2 cellular contexts compared by ENCODE assay signal in the genomic region with DNA sequence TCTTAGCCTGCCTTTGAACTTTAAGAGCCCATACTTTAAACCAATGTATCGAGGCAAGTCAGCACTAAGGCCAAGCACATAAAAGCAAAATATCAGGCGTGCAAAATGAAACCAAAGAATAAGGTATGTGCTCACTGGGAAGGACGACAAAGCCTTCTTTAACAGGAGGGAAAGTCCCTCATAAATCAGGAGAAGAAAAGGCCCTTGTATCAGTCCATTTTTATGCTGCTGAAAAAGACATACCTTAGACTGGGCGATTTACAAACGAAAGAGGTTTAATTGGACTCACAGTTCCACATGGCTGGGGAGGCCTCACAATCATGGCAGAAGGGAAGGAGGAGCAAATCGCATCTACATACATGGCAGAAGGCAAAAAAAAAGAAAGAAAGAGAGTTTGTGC.
TF ChIP-seq lines count a peak whose summit lies in the region.

No MANE protein-coding gene starts in this region.

TF ChIP-seq in HepG2, 621 proteins besides CTCF, POLR2A, EP300 and RAD21 (continued from another document):
- TF ChIP-seq MTA3 (CRISPR knock-in tag; IDR thresholded peaks at IDR 0.05) (no peak), HNRNPL (IDR thresholded peaks at IDR 0.05; ENCODE audit: low read depth, low read length) (no peak), ZNF891 (CRISPR knock-in tag; IDR thresholded peaks at IDR 0.05) (no peak), ZNF777 (CRISPR knock-in tag; IDR thresholded peaks at IDR 0.05) (no peak), SNAPC2 (CRISPR knock-in tag; IDR thresholded peaks at IDR 0.05) (no peak), ZNF747 (CRISPR knock-in tag; IDR thresholded peaks at IDR 0.05; ENCODE audit: borderline replicate concordance) (no peak), MEF2D (CRISPR knock-in tag; IDR thresholded peaks at IDR 0.05) (no peak), ZNF772 (CRISPR knock-in tag; IDR thresholded peaks at IDR 0.05) (no peak), ZNF766 (CRISPR knock-in tag; IDR thresholded peaks at IDR 0.05; ENCODE audit: borderline replicate concordance) (no peak), SOX13 (IDR thresholded peaks at IDR 0.05) (no peak), SOX13 (CRISPR knock-in tag; conservative IDR thresholded peaks at IDR 0.05 in 1 of 2, IDR thresholded peaks at IDR 0.05 in 1 of 2) (no peak), ZFP62 (CRISPR knock-in tag; IDR thresholded peaks at IDR 0.05) (no peak), ZNF616 (CRISPR knock-in tag; IDR thresholded peaks at IDR 0.05; ENCODE audit: low read depth) (no peak)
- TF ChIP-seq, protein P1, sequence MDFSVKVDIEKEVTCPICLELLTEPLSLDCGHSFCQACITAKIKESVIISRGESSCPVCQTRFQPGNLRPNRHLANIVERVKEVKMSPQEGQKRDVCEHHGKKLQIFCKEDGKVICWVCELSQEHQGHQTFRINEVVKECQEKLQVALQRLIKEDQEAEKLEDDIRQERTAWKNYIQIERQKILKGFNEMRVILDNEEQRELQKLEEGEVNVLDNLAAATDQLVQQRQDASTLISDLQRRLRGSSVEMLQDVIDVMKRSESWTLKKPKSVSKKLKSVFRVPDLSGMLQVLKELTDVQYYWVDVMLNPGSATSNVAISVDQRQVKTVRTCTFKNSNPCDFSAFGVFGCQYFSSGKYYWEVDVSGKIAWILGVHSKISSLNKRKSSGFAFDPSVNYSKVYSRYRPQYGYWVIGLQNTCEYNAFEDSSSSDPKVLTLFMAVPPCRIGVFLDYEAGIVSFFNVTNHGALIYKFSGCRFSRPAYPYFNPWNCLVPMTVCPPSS (IDR thresholded peaks at IDR 0.05) = no peak
- TF ChIP-seq, protein P2, sequence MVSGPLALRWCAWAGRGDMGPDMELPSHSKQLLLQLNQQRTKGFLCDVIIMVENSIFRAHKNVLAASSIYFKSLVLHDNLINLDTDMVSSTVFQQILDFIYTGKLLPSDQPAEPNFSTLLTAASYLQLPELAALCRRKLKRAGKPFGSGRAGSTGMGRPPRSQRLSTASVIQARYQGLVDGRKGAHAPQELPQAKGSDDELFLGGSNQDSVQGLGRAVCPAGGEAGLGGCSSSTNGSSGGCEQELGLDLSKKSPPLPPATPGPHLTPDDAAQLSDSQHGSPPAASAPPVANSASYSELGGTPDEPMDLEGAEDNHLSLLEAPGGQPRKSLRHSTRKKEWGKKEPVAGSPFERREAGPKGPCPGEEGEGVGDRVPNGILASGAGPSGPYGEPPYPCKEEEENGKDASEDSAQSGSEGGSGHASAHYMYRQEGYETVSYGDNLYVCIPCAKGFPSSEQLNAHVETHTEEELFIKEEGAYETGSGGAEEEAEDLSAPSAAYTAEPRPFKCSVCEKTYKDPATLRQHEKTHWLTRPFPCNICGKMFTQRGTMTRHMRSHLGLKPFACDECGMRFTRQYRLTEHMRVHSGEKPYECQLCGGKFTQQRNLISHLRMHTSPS (CRISPR knock-in tag; IDR thresholded peaks at IDR 0.05; ENCODE audit: low read depth) = no peak
- TF ChIP-seq, protein P3, sequence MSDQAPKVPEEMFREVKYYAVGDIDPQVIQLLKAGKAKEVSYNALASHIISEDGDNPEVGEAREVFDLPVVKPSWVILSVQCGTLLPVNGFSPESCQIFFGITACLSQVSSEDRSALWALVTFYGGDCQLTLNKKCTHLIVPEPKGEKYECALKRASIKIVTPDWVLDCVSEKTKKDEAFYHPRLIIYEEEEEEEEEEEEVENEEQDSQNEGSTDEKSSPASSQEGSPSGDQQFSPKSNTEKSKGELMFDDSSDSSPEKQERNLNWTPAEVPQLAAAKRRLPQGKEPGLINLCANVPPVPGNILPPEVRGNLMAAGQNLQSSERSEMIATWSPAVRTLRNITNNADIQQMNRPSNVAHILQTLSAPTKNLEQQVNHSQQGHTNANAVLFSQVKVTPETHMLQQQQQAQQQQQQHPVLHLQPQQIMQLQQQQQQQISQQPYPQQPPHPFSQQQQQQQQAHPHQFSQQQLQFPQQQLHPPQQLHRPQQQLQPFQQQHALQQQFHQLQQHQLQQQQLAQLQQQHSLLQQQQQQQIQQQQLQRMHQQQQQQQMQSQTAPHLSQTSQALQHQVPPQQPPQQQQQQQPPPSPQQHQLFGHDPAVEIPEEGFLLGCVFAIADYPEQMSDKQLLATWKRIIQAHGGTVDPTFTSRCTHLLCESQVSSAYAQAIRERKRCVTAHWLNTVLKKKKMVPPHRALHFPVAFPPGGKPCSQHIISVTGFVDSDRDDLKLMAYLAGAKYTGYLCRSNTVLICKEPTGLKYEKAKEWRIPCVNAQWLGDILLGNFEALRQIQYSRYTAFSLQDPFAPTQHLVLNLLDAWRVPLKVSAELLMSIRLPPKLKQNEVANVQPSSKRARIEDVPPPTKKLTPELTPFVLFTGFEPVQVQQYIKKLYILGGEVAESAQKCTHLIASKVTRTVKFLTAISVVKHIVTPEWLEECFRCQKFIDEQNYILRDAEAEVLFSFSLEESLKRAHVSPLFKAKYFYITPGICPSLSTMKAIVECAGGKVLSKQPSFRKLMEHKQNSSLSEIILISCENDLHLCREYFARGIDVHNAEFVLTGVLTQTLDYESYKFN (CRISPR knock-in tag; conservative IDR thresholded peaks at IDR 0.05) = no peak
TF ChIP-seq in HepG2: peak in this region for 0.

TF ChIP-seq in GM12878, 131 proteins besides CTCF, POLR2A, EP300 and RAD21:
- TF ChIP-seq, protein P4, sequence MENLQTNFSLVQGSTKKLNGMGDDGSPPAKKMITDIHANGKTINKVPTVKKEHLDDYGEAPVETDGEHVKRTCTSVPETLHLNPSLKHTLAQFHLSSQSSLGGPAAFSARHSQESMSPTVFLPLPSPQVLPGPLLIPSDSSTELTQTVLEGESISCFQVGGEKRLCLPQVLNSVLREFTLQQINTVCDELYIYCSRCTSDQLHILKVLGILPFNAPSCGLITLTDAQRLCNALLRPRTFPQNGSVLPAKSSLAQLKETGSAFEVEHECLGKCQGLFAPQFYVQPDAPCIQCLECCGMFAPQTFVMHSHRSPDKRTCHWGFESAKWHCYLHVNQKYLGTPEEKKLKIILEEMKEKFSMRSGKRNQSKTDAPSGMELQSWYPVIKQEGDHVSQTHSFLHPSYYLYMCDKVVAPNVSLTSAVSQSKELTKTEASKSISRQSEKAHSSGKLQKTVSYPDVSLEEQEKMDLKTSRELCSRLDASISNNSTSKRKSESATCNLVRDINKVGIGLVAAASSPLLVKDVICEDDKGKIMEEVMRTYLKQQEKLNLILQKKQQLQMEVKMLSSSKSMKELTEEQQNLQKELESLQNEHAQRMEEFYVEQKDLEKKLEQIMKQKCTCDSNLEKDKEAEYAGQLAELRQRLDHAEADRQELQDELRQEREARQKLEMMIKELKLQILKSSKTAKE (IDR thresholded peaks at IDR 0.05; ENCODE audit: low read depth, poor library complexity, severe bottlenecking) = peak; percentile 21
- TF ChIP-seq ZNF384 (IDR thresholded peaks at IDR 0.05; ENCODE audit: borderline replicate concordance, low read depth, low read length) (0 out of 2 replicates have a peak, but pooled peaks have one; percentile 23), TCF7 (IDR thresholded peaks at IDR 0.05; ENCODE audit: borderline replicate concordance) (no peak), IKZF2 (IDR thresholded peaks at IDR 0.05) (peak in 1 of 2 experiments; percentile 27; a peak in 1 of 4 replicates), YBX1 (IDR thresholded peaks at IDR 0.05) (no peak), SP1 (IDR thresholded peaks at IDR 0.05; ENCODE audit: low read depth, low read length) (no peak), ETV6 (conservative IDR thresholded peaks at IDR 0.05 in 1 of 2, IDR thresholded peaks at IDR 0.05 in 1 of 2; ENCODE audit: borderline replicate concordance in 1 of 2, low read depth in 1 of 2) (no peak), ESRRA (IDR thresholded peaks at IDR 0.05; ENCODE audit: low read length) (no peak), EZH2 (IDR thresholded peaks at IDR 0.05; ENCODE audit: borderline replicate concordance, control insufficient read depth, low read depth, low read length) (no peak)
- TF ChIP-seq, protein P5, sequence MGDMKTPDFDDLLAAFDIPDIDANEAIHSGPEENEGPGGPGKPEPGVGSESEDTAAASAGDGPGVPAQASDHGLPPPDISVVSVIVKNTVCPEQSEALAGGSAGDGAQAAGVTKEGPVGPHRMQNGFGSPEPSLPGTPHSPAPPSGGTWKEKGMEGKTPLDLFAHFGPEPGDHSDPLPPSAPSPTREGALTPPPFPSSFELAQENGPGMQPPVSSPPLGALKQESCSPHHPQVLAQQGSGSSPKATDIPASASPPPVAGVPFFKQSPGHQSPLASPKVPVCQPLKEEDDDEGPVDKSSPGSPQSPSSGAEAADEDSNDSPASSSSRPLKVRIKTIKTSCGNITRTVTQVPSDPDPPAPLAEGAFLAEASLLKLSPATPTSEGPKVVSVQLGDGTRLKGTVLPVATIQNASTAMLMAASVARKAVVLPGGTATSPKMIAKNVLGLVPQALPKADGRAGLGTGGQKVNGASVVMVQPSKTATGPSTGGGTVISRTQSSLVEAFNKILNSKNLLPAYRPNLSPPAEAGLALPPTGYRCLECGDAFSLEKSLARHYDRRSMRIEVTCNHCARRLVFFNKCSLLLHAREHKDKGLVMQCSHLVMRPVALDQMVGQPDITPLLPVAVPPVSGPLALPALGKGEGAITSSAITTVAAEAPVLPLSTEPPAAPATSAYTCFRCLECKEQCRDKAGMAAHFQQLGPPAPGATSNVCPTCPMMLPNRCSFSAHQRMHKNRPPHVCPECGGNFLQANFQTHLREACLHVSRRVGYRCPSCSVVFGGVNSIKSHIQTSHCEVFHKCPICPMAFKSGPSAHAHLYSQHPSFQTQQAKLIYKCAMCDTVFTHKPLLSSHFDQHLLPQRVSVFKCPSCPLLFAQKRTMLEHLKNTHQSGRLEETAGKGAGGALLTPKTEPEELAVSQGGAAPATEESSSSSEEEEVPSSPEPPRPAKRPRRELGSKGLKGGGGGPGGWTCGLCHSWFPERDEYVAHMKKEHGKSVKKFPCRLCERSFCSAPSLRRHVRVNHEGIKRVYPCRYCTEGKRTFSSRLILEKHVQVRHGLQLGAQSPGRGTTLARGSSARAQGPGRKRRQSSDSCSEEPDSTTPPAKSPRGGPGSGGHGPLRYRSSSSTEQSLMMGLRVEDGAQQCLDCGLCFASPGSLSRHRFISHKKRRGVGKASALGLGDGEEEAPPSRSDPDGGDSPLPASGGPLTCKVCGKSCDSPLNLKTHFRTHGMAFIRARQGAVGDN (IDR thresholded peaks at IDR 0.05) = peak; percentile 60; the same call in 1 of the 2 replicates
- TF ChIP-seq, protein P6, sequence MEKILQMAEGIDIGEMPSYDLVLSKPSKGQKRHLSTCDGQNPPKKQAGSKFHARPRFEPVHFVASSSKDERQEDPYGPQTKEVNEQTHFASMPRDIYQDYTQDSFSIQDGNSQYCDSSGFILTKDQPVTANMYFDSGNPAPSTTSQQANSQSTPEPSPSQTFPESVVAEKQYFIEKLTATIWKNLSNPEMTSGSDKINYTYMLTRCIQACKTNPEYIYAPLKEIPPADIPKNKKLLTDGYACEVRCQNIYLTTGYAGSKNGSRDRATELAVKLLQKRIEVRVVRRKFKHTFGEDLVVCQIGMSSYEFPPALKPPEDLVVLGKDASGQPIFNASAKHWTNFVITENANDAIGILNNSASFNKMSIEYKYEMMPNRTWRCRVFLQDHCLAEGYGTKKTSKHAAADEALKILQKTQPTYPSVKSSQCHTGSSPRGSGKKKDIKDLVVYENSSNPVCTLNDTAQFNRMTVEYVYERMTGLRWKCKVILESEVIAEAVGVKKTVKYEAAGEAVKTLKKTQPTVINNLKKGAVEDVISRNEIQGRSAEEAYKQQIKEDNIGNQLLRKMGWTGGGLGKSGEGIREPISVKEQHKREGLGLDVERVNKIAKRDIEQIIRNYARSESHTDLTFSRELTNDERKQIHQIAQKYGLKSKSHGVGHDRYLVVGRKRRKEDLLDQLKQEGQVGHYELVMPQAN (conservative IDR thresholded peaks at IDR 0.05) = no peak
- TF ChIP-seq, protein P7, sequence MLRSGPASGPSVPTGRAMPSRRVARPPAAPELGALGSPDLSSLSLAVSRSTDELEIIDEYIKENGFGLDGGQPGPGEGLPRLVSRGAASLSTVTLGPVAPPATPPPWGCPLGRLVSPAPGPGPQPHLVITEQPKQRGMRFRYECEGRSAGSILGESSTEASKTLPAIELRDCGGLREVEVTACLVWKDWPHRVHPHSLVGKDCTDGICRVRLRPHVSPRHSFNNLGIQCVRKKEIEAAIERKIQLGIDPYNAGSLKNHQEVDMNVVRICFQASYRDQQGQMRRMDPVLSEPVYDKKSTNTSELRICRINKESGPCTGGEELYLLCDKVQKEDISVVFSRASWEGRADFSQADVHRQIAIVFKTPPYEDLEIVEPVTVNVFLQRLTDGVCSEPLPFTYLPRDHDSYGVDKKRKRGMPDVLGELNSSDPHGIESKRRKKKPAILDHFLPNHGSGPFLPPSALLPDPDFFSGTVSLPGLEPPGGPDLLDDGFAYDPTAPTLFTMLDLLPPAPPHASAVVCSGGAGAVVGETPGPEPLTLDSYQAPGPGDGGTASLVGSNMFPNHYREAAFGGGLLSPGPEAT (IDR thresholded peaks at IDR 0.05; ENCODE audit: low read depth) = 0 out of 2 replicates have a peak, but pooled peaks have one; percentile 14
- TF ChIP-seq, protein P8, sequence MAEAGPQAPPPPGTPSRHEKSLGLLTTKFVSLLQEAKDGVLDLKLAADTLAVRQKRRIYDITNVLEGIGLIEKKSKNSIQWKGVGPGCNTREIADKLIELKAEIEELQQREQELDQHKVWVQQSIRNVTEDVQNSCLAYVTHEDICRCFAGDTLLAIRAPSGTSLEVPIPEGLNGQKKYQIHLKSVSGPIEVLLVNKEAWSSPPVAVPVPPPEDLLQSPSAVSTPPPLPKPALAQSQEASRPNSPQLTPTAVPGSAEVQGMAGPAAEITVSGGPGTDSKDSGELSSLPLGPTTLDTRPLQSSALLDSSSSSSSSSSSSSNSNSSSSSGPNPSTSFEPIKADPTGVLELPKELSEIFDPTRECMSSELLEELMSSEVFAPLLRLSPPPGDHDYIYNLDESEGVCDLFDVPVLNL (IDR thresholded peaks at IDR 0.05; ENCODE audit: low read depth, low read length) = no peak
